25 cellular contexts compared by ENCODE assay signal in the genomic region with DNA sequence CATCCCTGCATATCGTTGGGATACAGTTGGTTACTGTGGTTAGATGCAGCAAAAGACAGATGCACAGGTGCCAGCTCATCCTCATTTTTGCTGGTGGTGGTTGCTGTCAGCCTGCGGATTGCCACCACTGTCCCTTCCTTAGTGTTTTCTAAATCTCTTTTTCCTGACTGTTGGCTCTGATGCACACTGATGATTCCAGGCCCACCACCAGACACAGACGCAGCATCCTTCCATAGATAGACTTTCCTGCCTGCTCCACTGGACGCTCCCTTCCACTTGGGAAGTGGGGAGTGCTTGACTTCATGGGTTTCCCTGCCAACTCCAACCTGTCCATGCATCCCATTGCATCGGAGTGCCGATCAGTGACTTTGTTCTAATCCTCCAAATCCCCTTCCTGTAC.
DNase-seq lines count a peak whose midpoint lies in the region; ATAC-seq, FAIRE-seq and TF ChIP-seq lines count a peak whose summit lies in the region.
"Had no signal": no experiment of that assay in that cellular context is flagged by ENCODE, and none has a peak within 500 bp of the region (broad histone marks: within the 10 kb centered on the region; RNA-seq: fewer than 3 reads in every experiment).

No MANE protein-coding gene starts in this region.

- H3K27me3 ChIP-seq in H1 (replicated peaks in 1 of 4; ENCODE audit: control insufficient read depth in 3 of 4, extremely low read depth in 1 of 4, insufficient read depth in 3 of 4, low read length in 3 of 4) = no peaks in the 10 kb centered on the region
- H3K27me3 ChIP-seq: BE2C had no signal

- no peak overlapping the region for H3K4me2 ChIP-seq in H1 (ENCODE audit: insufficient read depth in 1 of 2, low read depth in 2 of 2, low read length in 2 of 2)
- H3K4me2 ChIP-seq: A549; BLaER1 treated with 17β-estradiol and CSF1 and Interleukin-3, amounts not matched to agents 10 nM and 100 nM; GM23338 had no signal

- H4K8ac ChIP-seq in H1 (ENCODE audit: extremely low read depth, insufficient read depth, low read length) = no peak overlapping the region

- H3K27me3 Mint-ChIP-seq in mesothelial cell of epicardium (ENCODE audit: low read depth) = no peaks in the 10 kb centered on the region
- H3K27me3 Mint-ChIP-seq: CD4-positive, alpha-beta T cell had no signal

- H2AK5ac ChIP-seq in H1 (ENCODE audit: low read depth, low read length) = peak overlapping the region; percentile 87; the same call in 1 of the 2 replicates

- no peak overlapping the region for H3K4me3 Mint-ChIP-seq in mesothelial cell of epicardium
- H3K4me3 Mint-ChIP-seq: CD4-positive, alpha-beta T cell; CD8-positive, alpha-beta memory T cell; GM23338 had no signal

- no peaks in the 10 kb centered on the region for H3K23me2 ChIP-seq in H1 (ENCODE audit: low read depth, low read length)

- DNase-seq in H1 (ENCODE audit: low read depth in 1 of 2, low spot score in 2 of 2) (no peak), mesothelial cell of epicardium (ENCODE audit: low spot score in 2 of 2, unreplicated experiment in 2 of 2) (no peak), NCI-H187 treated with DMSO at 0.1 percent for 48 hours (lab: John Stamatoyannopoulos, UW) (no peak), SW480 (ENCODE audit: low spot score) (no peak)
- DNase-seq: 8988T; ACHN; AML-193; BE2C; CD4-positive, alpha-beta T cell; CD8-positive, alpha-beta memory T cell; DMS 273 treated with DMSO at 0.1 percent for 48 hours; DMS79; EL; GDM1; HCEC 1CT had no signal

- H3K36me3 Mint-ChIP-seq in mesothelial cell of epicardium = peaks cover 9% of the 10 kb centered on the region

- no peak overlapping the region for H2BK120ac ChIP-seq in H1 (replicated peaks; ENCODE audit: low read depth, low read length)

- H3K4me1 Mint-ChIP-seq in mesothelial cell of epicardium = peaks cover 18% of the 10 kb centered on the region
- H3K4me1 Mint-ChIP-seq: CD14-positive monocyte had no signal

- CTCF ChIA-PET in HEK293 (lab: Yijun Ruan, JAX) (interaction anchor here (0.7 to 1.0 kb wide), 2 partner anchors 495 to 572 kb away, joined by 3 read pairs; no protein-coding TSS in a partner anchor), H1 (lab: Charles Lee; ENCODE audit: partially characterized antibody) (interaction anchor here (1.1 to 2.1 kb wide), 3 partner anchors 12 to 498 kb away, joined by 3 to 7 read pairs (median 3); no protein-coding TSS in a partner anchor)

- peak overlapping the region; percentile 35 for H3K27ac Mint-ChIP-seq in mesothelial cell of epicardium
- H3K27ac Mint-ChIP-seq: CD14-positive monocyte; CD4-positive, alpha-beta T cell; CD8-positive, alpha-beta memory T cell; GM23338 had no signal

- no peaks in the 10 kb centered on the region for H3K4me1 ChIP-seq in HEK293 (ENCODE audit: control insufficient read depth, insufficient read depth, low read length)
- H3K4me1 ChIP-seq in H1 (replicated peaks in 1 of 4; ENCODE audit: control insufficient read depth in 3 of 4, insufficient read depth in 4 of 4, low read length in 3 of 4) = 0 out of 7 replicates have a peak, but pooled peaks cover 0 to 2% (median 0%) of the 10 kb centered on the region in 4 experiments
- H3K4me1 ChIP-seq: BE2C; BLaER1 treated with 17β-estradiol and CSF1 and Interleukin-3, amounts not matched to agents 10 nM and 100 nM had no signal

- TF ChIP-seq RAD21 in H1 (IDR thresholded peaks at IDR 0.05 in 1 of 2, conservative IDR thresholded peaks at IDR 0.05 in 1 of 2; ENCODE audit: low read depth in 2 of 2, low read length in 2 of 2) = no peak

- H2BK15ac ChIP-seq in H1 (ENCODE audit: low read length) = no peak overlapping the region

- 92% methylated on average over 6 of the region's 6 CpGs; no CpG with 5 or more reads in 1 of the 2 experiments for WGBS in H1 (ENCODE audit: extremely low coverage in 1 of 2, insufficient coverage in 1 of 2, insufficient read length in 1 of 2, insufficient replicate concordance in 2 of 2, low coverage in 1 of 2, low lambda C conversion rate in 2 of 2, missing lambda C conversion rate in 1 of 2), 2 experiments

- no peak overlapping the region for H2BK20ac ChIP-seq in H1 (ENCODE audit: low read length)

- H3K27ac ChIP-seq in HEK293 (ENCODE audit: extremely low read depth, low read depth, low read length) (no peak overlapping the region), H1 (ENCODE audit: low read depth, low read length) (no peak overlapping the region)
- H3K27ac ChIP-seq: BLaER1 treated with 17β-estradiol and CSF1 and Interleukin-3, amounts not matched to agents 10 nM and 100 nM had no signal

- H3K9me3 Mint-ChIP-seq in mesothelial cell of epicardium = peaks cover 10% of the 10 kb centered on the region
- H3K9me3 Mint-ChIP-seq: CD4-positive, alpha-beta T cell had no signal

- no peak overlapping the region for H3K14ac ChIP-seq in H1 (ENCODE audit: insufficient read length)

- TF ChIP-seq EP300 in H1 (IDR thresholded peaks at IDR 0.05; ENCODE audit: borderline replicate concordance in 1 of 2, low read depth in 2 of 2, low read length in 2 of 2) = no peak

- 0 out of 2 replicates have a peak overlapping the region, but pooled peaks have one; percentile 22 for H2BK12ac ChIP-seq in H1 (ENCODE audit: low read depth, low read length)

- TF ChIP-seq CTCF in HEK293 (tag by site-specific recombination; IDR thresholded peaks at IDR 0.05) = no peak
- no peak for TF ChIP-seq CTCF in H1 (IDR thresholded peaks at IDR 0.05; ENCODE audit: control extremely low read depth in 1 of 3, insufficient read depth in 1 of 3, low read depth in 1 of 3, low read length in 3 of 3)
- TF ChIP-seq CTCF in mesothelial cell of epicardium (IDR thresholded peaks at IDR 0.05; ENCODE audit: unreplicated experiment) = no peak

- H3K79me2 ChIP-seq in H1 (ENCODE audit: control insufficient read depth in 1 of 2, insufficient read depth in 2 of 2, low read length in 2 of 2) = no peaks in the 10 kb centered on the region

- no peak overlapping the region for H4K5ac ChIP-seq in H1 (ENCODE audit: insufficient read length, low read depth, low read length)

- ATAC-seq in GM19463 (IDR thresholded peaks at IDR 0.05; ENCODE audit: unreplicated experiment) = no peak
- ATAC-seq: A549, GM12878, GM23338 had no signal

- peak overlapping the region; percentile 38 for H3K23ac ChIP-seq in H1 (ENCODE audit: insufficient read length)

- H3K9me3 ChIP-seq in HEK293 (ENCODE audit: control insufficient read depth, insufficient read depth, low read depth, low read length) (no peaks in the 10 kb centered on the region), H1 (ENCODE audit: insufficient read depth in 2 of 2, low read depth in 1 of 2, low read length in 1 of 2) (no peaks in the 10 kb centered on the region)
- H3K9me3 ChIP-seq: A549, BE2C had no signal

- no peaks in the 10 kb centered on the region for H4K20me1 ChIP-seq in H1 (replicated peaks in 1 of 2; ENCODE audit: control insufficient read depth in 1 of 2, insufficient read depth in 2 of 2, low read length in 2 of 2)
- H4K20me1 ChIP-seq: BLaER1 treated with 17β-estradiol and CSF1 and Interleukin-3, amounts not matched to agents 10 nM and 100 nM had no signal

- peak overlapping the region; percentile 46 for H4K91ac ChIP-seq in H1 (replicated peaks; ENCODE audit: insufficient read length, low read length)

- H3K36me3 ChIP-seq in HEK293 (ENCODE audit: control insufficient read depth in 2 of 2, insufficient read depth in 1 of 2, low read length in 2 of 2) (no peaks in the 10 kb centered on the region), H1 (ENCODE audit: control insufficient read depth in 2 of 4, insufficient read depth in 4 of 4, low read length in 3 of 4) (no peaks in the 10 kb centered on the region)
- H3K36me3 ChIP-seq: BE2C; BLaER1 treated with 17β-estradiol and CSF1 and Interleukin-3, amounts not matched to agents 10 nM and 100 nM had no signal

- peak overlapping the region; percentile 41; the same call in 1 of the 2 replicates for H2AFZ ChIP-seq in H1 (ENCODE audit: low read length)
- H2AFZ ChIP-seq: GM23338 had no signal

- no peak overlapping the region for H3K4me3 ChIP-seq in HEK293 (ENCODE audit: low read depth, low read length)
- H3K4me3 ChIP-seq in H1 (ENCODE audit: extremely low read depth in 1 of 4, insufficient read depth in 2 of 4, low read depth in 3 of 4, low read length in 4 of 4) = no peak overlapping the region
- H3K4me3 ChIP-seq: A549; BLaER1 treated with 17β-estradiol and CSF1 and Interleukin-3, amounts not matched to agents 10 nM and 100 nM; GM12878; GM23338 had no signal

- FAIRE-seq in H1 (lab: Jason Lieb, UNC) = no peak
- FAIRE-seq: A549, D721Med, GM19239, H54 had no signal

- no peak overlapping the region for H3K18ac ChIP-seq in H1 (ENCODE audit: extremely low read depth, low read length)

- no peak overlapping the region for H2BK5ac ChIP-seq in H1 (ENCODE audit: low read depth, low read length)

- POLR2A ChIA-PET in HEK293 (lab: Yijun Ruan, JAX) = no interaction called here
- POLR2A ChIA-PET in H1 (lab: Charles Lee; ENCODE audit: partially characterized antibody) = no interaction called here

- no peak overlapping the region for H3K4ac ChIP-seq in H1 (replicated peaks; ENCODE audit: insufficient read length, low read depth, low read length)

- H3K9ac ChIP-seq in H1 (replicated peaks in 1 of 4; ENCODE audit: extremely low read depth in 1 of 4, low read depth in 3 of 4, low read length in 3 of 4) = no peak overlapping the region
- H3K9ac ChIP-seq: BLaER1 treated with 17β-estradiol and CSF1 and Interleukin-3, amounts not matched to agents 10 nM and 100 nM had no signal

- H3K56ac ChIP-seq in H1 (replicated peaks; ENCODE audit: insufficient read length, low read depth, low read length) = no peak overlapping the region

- TF ChIP-seq POLR2A in H1 (IDR thresholded peaks at IDR 0.05; ENCODE audit: control extremely low read depth in 1 of 2, low read depth in 2 of 2, low read length in 2 of 2) = no peak

- H3K79me1 ChIP-seq in H1 (ENCODE audit: low read depth, low read length) = no peaks in the 10 kb centered on the region

TF ChIP-seq in HEK293, 187 proteins besides CTCF, POLR2A, EP300 and RAD21:
- no peak for TF ChIP-seq HOXD13 (CRISPR knock-in tag; IDR thresholded peaks at IDR 0.05; ENCODE audit: borderline replicate concordance)
- no peak for TF ChIP-seq ZNF214 (tag by site-specific recombination; IDR thresholded peaks at IDR 0.05; ENCODE audit: borderline replicate concordance)
- no peak for TF ChIP-seq GFI1B (tag by site-specific recombination; IDR thresholded peaks at IDR 0.05)
- 0 out of 2 replicates have a peak, but pooled peaks have one; percentile 47 for TF ChIP-seq ZNF10 (tag by site-specific recombination; IDR thresholded peaks at IDR 0.05)

TF ChIP-seq in H1, 55 proteins besides CTCF, POLR2A, EP300 and RAD21:
- no peak for TF ChIP-seq CBX8 (IDR thresholded peaks at IDR 0.05; ENCODE audit: borderline replicate concordance, low read depth, low read length)
